8 cellular contexts compared by ENCODE assay signal in the genomic region with DNA sequence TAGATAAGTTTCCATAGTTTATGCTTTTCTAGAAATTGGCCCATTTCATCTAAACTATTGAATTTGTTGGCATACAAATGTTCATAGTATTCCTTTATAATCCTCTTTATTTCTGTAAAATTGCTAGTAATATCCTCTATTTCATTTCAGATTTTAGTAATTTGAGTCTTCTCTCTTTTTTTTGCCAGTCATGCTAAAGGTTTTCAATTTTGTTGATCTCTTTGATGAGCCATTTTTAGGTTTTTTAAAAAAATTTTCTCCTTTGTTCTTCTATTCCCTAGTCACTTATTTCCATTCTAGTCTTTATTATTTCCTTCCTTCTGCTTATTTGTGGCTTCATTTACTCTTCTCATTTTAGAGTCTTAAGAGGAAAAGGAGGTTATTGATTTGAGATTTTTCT.
"Had no signal": no experiment of that assay in that cellular context is flagged by ENCODE, and none has a peak within 500 bp of the region (broad histone marks: within the 10 kb centered on the region; RNA-seq: fewer than 3 reads in every experiment).

No MANE protein-coding gene starts in this region.

- ATAC-seq: GM23338 had no signal

- H3K4me3 ChIP-seq: GM23338 had no signal

- H3K27ac ChIP-seq: HL-60 had no signal

- H3K4me3 Mint-ChIP-seq: GM23338, H9, IgD-negative memory B cell had no signal

- H3K4me1 Mint-ChIP-seq: IgD-negative memory B cell had no signal

- H3K4me2 ChIP-seq: GM23338 had no signal

- H2AFZ ChIP-seq: GM23338 had no signal

- FAIRE-seq: H1, H54 had no signal

- DNase-seq: H9, HCEC 1CT, KG1 had no signal

- H3K27ac Mint-ChIP-seq: GM23338, H9, IgD-negative memory B cell had no signal
